ENCODE assay signal across 10 cellular contexts in genomic region chr1:223621312-223621734, GRCh38.
DNase-seq lines count a peak whose midpoint lies in the region; ATAC-seq and TF ChIP-seq lines count a peak whose summit lies in the region.
"Had no signal": no experiment of that assay in that cellular context is flagged by ENCODE, and none has a peak within 500 bp of the region (broad histone marks: within the 10 kb centered on the region; RNA-seq: fewer than 3 reads in every experiment).

No MANE protein-coding gene starts in this region.

- no peak for TF ChIP-seq CTCF in GM10266 (IDR thresholded peaks at IDR 0.05; ENCODE audit: control insufficient read depth, insufficient read depth, low read depth, missing control alignments)

- peak; percentile 91 for ATAC-seq in GM19395 (IDR thresholded peaks at IDR 0.05; ENCODE audit: unreplicated experiment)
- ATAC-seq in HG03039 (IDR thresholded peaks at IDR 0.05; ENCODE audit: unreplicated experiment) = peak; percentile 89

- DNase-seq in GM10266 (ENCODE audit: extremely low spot score) (peak; percentile 25), SKM-1 treated with dmso at 0.1 percent for 144 hours (lab: John Stamatoyannopoulos, UW; ENCODE audit: unreplicated experiment) (peak; percentile 88), NCI-H2227 treated with DMSO at 0.1 percent for 48 hours (lab: John Stamatoyannopoulos, UW) (no peak), glomerular visceral epithelial cell (ENCODE audit: extremely low spot score) (no peak), activated gamma-delta T cell treated with Interleukin-2 at 50 U/mL for 16 hours (no peak), iPS-NIHi7 (ENCODE audit: extremely low spot score) (no peak)
- DNase-seq: GOT3, ovary had no signal

Comparison
In these comparisons a context has a peak if more than half of its experiments do, and no peak if none do; other contexts are left out.
1. DNase-seq: peak in GM10266 (single experiment) and SKM-1 treated with dmso at 0.1 percent for 144 hours (single experiment); none in NCI-H2227 treated with DMSO at 0.1 percent for 48 hours (single experiment), glomerular visceral epithelial cell (single experiment), activated gamma-delta T cell treated with Interleukin-2 at 50 U/mL for 16 hours (single experiment) and iPS-NIHi7 (single experiment).